Comparison of ENCODE assay signal across 2 cellular contexts in the genomic region with DNA sequence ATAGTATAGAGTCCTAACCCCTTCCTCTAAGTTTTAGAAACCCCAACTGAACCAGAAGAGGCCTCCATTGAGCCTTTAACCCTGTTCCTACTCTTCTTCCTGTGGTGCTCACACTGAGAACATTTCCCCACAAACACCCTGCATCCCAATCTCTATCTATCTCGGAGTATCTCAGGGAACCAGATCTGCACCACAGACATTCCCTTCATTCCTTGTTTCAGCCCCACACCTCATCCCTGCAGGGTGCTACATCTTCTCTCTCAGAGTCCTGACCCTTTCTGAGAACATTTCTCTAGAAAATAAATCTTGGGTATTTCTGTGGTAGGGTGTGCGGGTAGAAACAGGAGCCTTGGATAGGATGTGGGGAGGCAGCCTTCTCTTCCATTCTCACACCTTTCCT.
TF ChIP-seq lines count a peak whose summit lies in the region.

No MANE protein-coding gene starts in this region.

TF ChIP-seq in WTC11, 78 proteins besides CTCF, POLR2A, EP300 and RAD21:
- TF ChIP-seq ZNF425 (CRISPR knock-in tag; conservative IDR thresholded peaks at IDR 0.05) (no peak), GTF2I (CRISPR knock-in tag; conservative IDR thresholded peaks at IDR 0.05) (no peak), NR2C2 (CRISPR knock-in tag; IDR thresholded peaks at IDR 0.05) (no peak)
- TF ChIP-seq, protein P1, sequence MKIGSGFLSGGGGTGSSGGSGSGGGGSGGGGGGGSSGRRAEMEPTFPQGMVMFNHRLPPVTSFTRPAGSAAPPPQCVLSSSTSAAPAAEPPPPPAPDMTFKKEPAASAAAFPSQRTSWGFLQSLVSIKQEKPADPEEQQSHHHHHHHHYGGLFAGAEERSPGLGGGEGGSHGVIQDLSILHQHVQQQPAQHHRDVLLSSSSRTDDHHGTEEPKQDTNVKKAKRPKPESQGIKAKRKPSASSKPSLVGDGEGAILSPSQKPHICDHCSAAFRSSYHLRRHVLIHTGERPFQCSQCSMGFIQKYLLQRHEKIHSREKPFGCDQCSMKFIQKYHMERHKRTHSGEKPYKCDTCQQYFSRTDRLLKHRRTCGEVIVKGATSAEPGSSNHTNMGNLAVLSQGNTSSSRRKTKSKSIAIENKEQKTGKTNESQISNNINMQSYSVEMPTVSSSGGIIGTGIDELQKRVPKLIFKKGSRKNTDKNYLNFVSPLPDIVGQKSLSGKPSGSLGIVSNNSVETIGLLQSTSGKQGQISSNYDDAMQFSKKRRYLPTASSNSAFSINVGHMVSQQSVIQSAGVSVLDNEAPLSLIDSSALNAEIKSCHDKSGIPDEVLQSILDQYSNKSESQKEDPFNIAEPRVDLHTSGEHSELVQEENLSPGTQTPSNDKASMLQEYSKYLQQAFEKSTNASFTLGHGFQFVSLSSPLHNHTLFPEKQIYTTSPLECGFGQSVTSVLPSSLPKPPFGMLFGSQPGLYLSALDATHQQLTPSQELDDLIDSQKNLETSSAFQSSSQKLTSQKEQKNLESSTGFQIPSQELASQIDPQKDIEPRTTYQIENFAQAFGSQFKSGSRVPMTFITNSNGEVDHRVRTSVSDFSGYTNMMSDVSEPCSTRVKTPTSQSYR (CRISPR knock-in tag; IDR thresholded peaks at IDR 0.05): no peak
- TF ChIP-seq, protein P2, sequence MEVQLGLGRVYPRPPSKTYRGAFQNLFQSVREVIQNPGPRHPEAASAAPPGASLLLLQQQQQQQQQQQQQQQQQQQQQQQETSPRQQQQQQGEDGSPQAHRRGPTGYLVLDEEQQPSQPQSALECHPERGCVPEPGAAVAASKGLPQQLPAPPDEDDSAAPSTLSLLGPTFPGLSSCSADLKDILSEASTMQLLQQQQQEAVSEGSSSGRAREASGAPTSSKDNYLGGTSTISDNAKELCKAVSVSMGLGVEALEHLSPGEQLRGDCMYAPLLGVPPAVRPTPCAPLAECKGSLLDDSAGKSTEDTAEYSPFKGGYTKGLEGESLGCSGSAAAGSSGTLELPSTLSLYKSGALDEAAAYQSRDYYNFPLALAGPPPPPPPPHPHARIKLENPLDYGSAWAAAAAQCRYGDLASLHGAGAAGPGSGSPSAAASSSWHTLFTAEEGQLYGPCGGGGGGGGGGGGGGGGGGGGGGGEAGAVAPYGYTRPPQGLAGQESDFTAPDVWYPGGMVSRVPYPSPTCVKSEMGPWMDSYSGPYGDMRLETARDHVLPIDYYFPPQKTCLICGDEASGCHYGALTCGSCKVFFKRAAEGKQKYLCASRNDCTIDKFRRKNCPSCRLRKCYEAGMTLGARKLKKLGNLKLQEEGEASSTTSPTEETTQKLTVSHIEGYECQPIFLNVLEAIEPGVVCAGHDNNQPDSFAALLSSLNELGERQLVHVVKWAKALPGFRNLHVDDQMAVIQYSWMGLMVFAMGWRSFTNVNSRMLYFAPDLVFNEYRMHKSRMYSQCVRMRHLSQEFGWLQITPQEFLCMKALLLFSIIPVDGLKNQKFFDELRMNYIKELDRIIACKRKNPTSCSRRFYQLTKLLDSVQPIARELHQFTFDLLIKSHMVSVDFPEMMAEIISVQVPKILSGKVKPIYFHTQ (CRISPR knock-in tag; IDR thresholded peaks at IDR 0.05): no peak

TF ChIP-seq in H1, 55 proteins besides CTCF, POLR2A, EP300 and RAD21:
- TF ChIP-seq CHD2 (IDR thresholded peaks at IDR 0.05; ENCODE audit: low read length) (no peak), TEAD4 (IDR thresholded peaks at IDR 0.05; ENCODE audit: low read depth, low read length) (no peak), E2F6 (IDR thresholded peaks at IDR 0.05) (no peak), JUND (IDR thresholded peaks at IDR 0.05; ENCODE audit: low read length) (no peak)
TF ChIP-seq in H1: peak in this region for 0.
